8 cellular contexts compared by ENCODE assay signal in genomic region chr10:106167946-106168345, GRCh38.
"Had no signal": no experiment of that assay in that cellular context is flagged by ENCODE, and none has a peak within 500 bp of the region (broad histone marks: within the 10 kb centered on the region; RNA-seq: fewer than 3 reads in every experiment).

No MANE protein-coding gene starts in this region.

- DNase-seq: GM23248, GOT3, H7, HFFc6, KBM-7 had no signal

- H3K4me3 ChIP-seq: GM23248, HAP-1 had no signal

- H3K36me3 ChIP-seq: HAP-1 had no signal

- H3K9me3 ChIP-seq: HAP-1 had no signal

- H3K4me1 Mint-ChIP-seq: IgD-negative memory B cell had no signal

- H3K27ac ChIP-seq: GM23248, KMS-11 had no signal

- H3K4me3 Mint-ChIP-seq: HFFc6, IgD-negative memory B cell had no signal

- H3K4me1 ChIP-seq: HAP-1 had no signal

- H3K27ac Mint-ChIP-seq: HFFc6, IgD-negative memory B cell had no signal

- H3K36me3 Mint-ChIP-seq: IgD-negative memory B cell had no signal

- H3K27me3 Mint-ChIP-seq: IgD-negative memory B cell had no signal
